ENCODE assay signal across 2 cellular contexts in the genomic region with DNA sequence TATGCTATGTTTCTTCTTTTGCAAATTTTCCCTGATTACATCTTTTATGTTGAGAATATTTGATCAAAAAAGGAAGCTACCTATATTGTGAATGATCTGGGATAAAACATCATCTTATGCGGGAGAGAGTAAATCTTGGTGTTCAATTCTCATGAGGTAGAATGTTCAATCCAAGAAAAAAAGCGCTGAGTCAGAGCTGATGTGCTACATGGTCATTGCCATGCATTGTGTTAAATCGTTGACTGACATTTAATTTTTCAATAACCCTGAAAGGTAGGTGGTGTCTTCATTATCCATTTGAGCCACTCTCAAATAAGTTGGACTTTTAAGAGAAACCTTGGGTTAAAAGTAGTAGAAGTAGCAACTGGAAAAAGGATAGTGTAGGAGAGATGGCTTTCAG.
TF ChIP-seq lines count a peak whose summit lies in the region.

No MANE protein-coding gene starts in this region.

TF ChIP-seq in IMR-90, 13 proteins besides CTCF, POLR2A, EP300 and RAD21:
- 0 out of 2 replicates have a peak, but pooled peaks have one; percentile 20 for TF ChIP-seq NFE2L2 (IDR thresholded peaks at IDR 0.05; ENCODE audit: low read depth, low read length)
TF ChIP-seq in IMR-90: peak in this region for 1; not testable (repeated sequence) for 12.

TF ChIP-seq in K562, 482 proteins besides CTCF, POLR2A, EP300 and RAD21:
- TF ChIP-seq MAFF (IDR thresholded peaks at IDR 0.05; ENCODE audit: low read length) (peak; percentile 53), C11orf30 (IDR thresholded peaks at IDR 0.05; ENCODE audit: low read depth) (peak; percentile 84), MAFK (IDR thresholded peaks at IDR 0.05; ENCODE audit: low read length) (peak; percentile 67), ZNF316 (IDR thresholded peaks at IDR 0.05) (peak; percentile 92), NFE2L1 (tag; IDR thresholded peaks at IDR 0.05; ENCODE audit: borderline replicate concordance, low read depth) (peak; percentile 25; the same call in 1 of the 2 replicates), MAFG (tag; conservative IDR thresholded peaks at IDR 0.05) (peak; percentile 86), NFE2 (IDR thresholded peaks at IDR 0.05; ENCODE audit: low read depth) (peak; percentile 74)
